ENCODE assay signal across 19 cellular contexts in the genomic region with DNA sequence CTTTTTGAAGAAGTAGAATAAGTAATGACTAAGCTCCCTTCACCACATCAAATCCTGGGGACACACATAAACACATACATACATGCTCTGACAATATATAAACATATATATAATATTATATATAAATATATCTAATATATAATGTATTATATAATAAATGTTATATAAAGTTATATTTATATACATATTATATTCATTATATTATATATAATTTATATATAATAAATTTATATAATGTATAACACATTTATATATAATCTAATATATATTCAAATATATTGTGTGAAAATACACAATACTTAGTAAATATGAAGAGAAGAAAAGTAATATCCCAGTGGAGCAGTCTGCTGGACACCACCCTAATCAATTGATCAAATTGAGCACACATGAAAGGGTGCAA.
"Had no signal": no experiment of that assay in that cellular context is flagged by ENCODE, and none has a peak within 500 bp of the region (broad histone marks: within the 10 kb centered on the region; RNA-seq: fewer than 3 reads in every experiment).

No MANE protein-coding gene starts in this region.

- DNase-seq: Kasumi-1, MM.1S, NCI-H1436, NCI-H187, NCI-H2029, NCI-H2081 treated with DMSO at 0.1 percent for 48 hours, NCI-H2171, NCI-H226, NCI-H446, NCI-H510A, NCI-H524 treated with DMSO at 0.1 percent for 48 hours, SHP77, SK-N-SH, SW 1271 had no signal

- H3K9me3 ChIP-seq: SK-N-SH had no signal

- H3K4me3 ChIP-seq: K562 had no signal

- H3K27ac ChIP-seq: HL-60, KMS-11, RWPE1 had no signal

- FAIRE-seq: HTR-8/SVneo, K562 had no signal

- ATAC-seq: K562 had no signal

- H3K9ac ChIP-seq: KMS-11, SK-N-SH had no signal
